Comparison of ENCODE assay signal across 22 cellular contexts in the genomic region with DNA sequence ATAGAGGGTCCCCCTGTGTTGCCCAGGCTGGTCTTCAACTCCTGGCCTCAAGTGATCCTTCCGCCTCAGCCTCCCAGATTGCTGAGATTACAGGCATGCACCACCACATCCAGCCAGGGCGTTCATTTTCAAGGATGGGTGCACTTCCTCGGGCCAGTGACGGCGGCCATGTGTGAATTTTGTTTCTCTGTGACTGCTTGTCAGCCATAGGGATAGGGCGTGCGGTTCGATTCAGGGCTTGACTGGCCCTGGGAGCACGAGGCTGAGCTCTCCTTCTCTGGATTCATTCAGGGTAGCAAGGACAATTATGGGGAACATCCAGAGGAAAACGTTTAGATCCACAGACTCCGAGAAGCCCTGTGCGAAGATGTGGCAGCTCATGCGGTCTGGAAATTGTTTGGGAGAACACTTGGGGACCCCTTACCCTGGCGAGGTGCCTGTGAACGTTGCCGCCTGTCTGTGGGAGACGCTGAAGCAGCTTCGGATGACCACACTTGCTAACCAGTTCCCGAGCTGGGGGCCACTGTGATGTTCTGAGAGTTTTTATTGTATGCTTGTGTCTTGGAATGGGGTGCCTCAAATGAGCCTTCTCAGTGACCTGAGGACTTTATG. TPM values are rescaled to one million over a fixed set of nuclear protein-coding genes. Genes with fewer than 3 reads are reported as not detected.
A peak's percentile ranks its signal among the peaks of the same experiment; 100 is the strongest.
DNase-seq lines count a peak whose midpoint lies in the region; ATAC-seq and TF ChIP-seq lines count a peak whose summit lies in the region.
"Had no signal": no experiment of that assay in that cellular context is flagged by ENCODE, and none has a peak within 500 bp of the region (broad histone marks: within the 10 kb centered on the region; RNA-seq: fewer than 3 reads in every experiment).

No MANE protein-coding gene starts in this region.

- DNase-seq in CD4-positive, alpha-beta T cell = no peak
- DNase-seq in RWPE1 (ENCODE audit: low spot score) = no peak
- DNase-seq in GM23248 = no peak
- no peak for DNase-seq in esophagus muscularis mucosa (ENCODE audit: extremely low spot score)
- no peak for DNase-seq in DMS153 (lab: John Stamatoyannopoulos, UW)
- DNase-seq: activated CD4-positive, alpha-beta T cell treated with anti-CD3 and anti-CD28 coated beads, Interleukin-2, amount 50 U/mL, for 48 hours; activated T-cell treated with anti-CD3 and anti-CD28 coated beads for 4 hours; brain microvascular endothelial cell; EL; NCI-H187 treated with DMSO at 0.1 percent for 48 hours; NCI-H2227 treated with DMSO at 0.1 percent for 48 hours; PC-3; stimulated activated naive CD4-positive, alpha-beta T cell; T-helper 1 cell; thyroid gland had no signal

- WGBS in GM23248 (ENCODE audit: low coverage in 1 of 2, low lambda C conversion rate in 2 of 2, missing lambda C conversion rate in 2 of 2), 2 experiments = 81% methylated on average over 19 of the region's 19 CpGs
- 90% methylated on average over 15 of the region's 19 CpGs for WGBS in esophagus muscularis mucosa

- no peaks in the 10 kb centered on the region for H3K9me2 ChIP-seq in GM23248 (ENCODE audit: insufficient read depth)

- no peaks in the 10 kb centered on the region for H3K27me3 Mint-ChIP-seq in CD4-positive, alpha-beta T cell
- H3K27me3 Mint-ChIP-seq in nephron (ENCODE audit: low read depth) = no peaks in the 10 kb centered on the region

- H3K27ac ChIP-seq in CD4-positive, alpha-beta T cell (ENCODE audit: low read depth, low read length) = no peak overlapping the region
- H3K27ac ChIP-seq in RWPE1 (peak overlapping the region; percentile 6; the same call in 1 of the 2 replicates), GM23248 (no peak overlapping the region), esophagus muscularis mucosa (replicated peaks in 1 of 4) (no peak overlapping the region)
- H3K27ac ChIP-seq: brain microvascular endothelial cell, hepatocyte, ovary, thyroid gland, VCaP had no signal

- no peak for TF ChIP-seq CTCF in CD4-positive, alpha-beta T cell (IDR thresholded peaks at IDR 0.05)
- TF ChIP-seq CTCF in RWPE1 (conservative IDR thresholded peaks at IDR 0.05; ENCODE audit: low read depth) (no peak), nephron (IDR thresholded peaks at IDR 0.05; ENCODE audit: unreplicated experiment in 3 of 3) (no peak), esophagus muscularis mucosa (IDR thresholded peaks at IDR 0.05) (no peak)

- TF ChIP-seq EP300 in esophagus muscularis mucosa (IDR thresholded peaks at IDR 0.05) = no peak

- 0 out of 2 replicates have a peak, but pooled peaks cover 10% of the 10 kb centered on the region for H3F3A ChIP-seq in GM23248 (ENCODE audit: insufficient read depth)

- H3K27ac Mint-ChIP-seq in CD4-positive, alpha-beta T cell = peak overlapping the region; percentile 33
- H3K27ac Mint-ChIP-seq in nephron = peak overlapping the region in 1 of 3 experiments; percentile 37
- H3K27ac Mint-ChIP-seq: activated naive CD4-positive, alpha-beta T cell treated with anti-CD3 and anti-CD28 coated beads, Interleukin-2, amount 50 U/mL, for 72 hours had no signal

- H3K79me2 ChIP-seq in GM23248 (ENCODE audit: insufficient read depth) = peaks cover 85% of the 10 kb centered on the region

- peaks cover 33% of the 10 kb centered on the region for H3K36me3 Mint-ChIP-seq in CD4-positive, alpha-beta T cell (ENCODE audit: low read depth)
- H3K36me3 Mint-ChIP-seq in nephron (ENCODE audit: low read depth) = peaks cover 27% of the 10 kb centered on the region

- POLR2A ChIA-PET in CD4-positive, alpha-beta T cell (lab: Charles Lee) = no interaction called here
- POLR2A ChIA-PET in RWPE1 (lab: Yijun Ruan, JAX; ENCODE audit: low non-redundant PET) = no interaction called here

- H3K9me3 Mint-ChIP-seq in CD4-positive, alpha-beta T cell = no peaks in the 10 kb centered on the region
- H3K9me3 Mint-ChIP-seq in nephron = no peaks in the 10 kb centered on the region
- H3K9me3 Mint-ChIP-seq: activated naive CD4-positive, alpha-beta T cell treated with anti-CD3 and anti-CD28 coated beads, Interleukin-2, amount 50 U/mL, for 72 hours had no signal

- H3K4me2 ChIP-seq in GM23248 (ENCODE audit: unreplicated experiment) = no peak overlapping the region
- H3K4me2 ChIP-seq: hepatocyte had no signal

- no peaks in the 10 kb centered on the region for H3K27me3 ChIP-seq in CD4-positive, alpha-beta T cell (ENCODE audit: control insufficient read depth, insufficient read depth, low read length)
- H3K27me3 ChIP-seq in GM23248 (replicated peaks; ENCODE audit: insufficient read depth) = no peaks in the 10 kb centered on the region
- no peaks in the 10 kb centered on the region for H3K27me3 ChIP-seq in esophagus muscularis mucosa
- H3K27me3 ChIP-seq: brain microvascular endothelial cell, hepatocyte, ovary, thyroid gland had no signal

- no peak for TF ChIP-seq POLR2A in esophagus muscularis mucosa (IDR thresholded peaks at IDR 0.05; ENCODE audit: low read depth)

- no peak overlapping the region for H2AFZ ChIP-seq in GM23248
- H2AFZ ChIP-seq: hepatocyte had no signal

- H3K4me1 ChIP-seq in GM23248 (ENCODE audit: insufficient read depth) (peaks cover 9% of the 10 kb centered on the region; the same call in 1 of the 2 replicates), esophagus muscularis mucosa (peaks cover 30 to 46% (median 37%) of the 10 kb centered on the region in 4 donors)

- CTCF ChIA-PET in CD4-positive, alpha-beta T cell (lab: Charles Lee) = no interaction called here
- CTCF ChIA-PET in RWPE1 (lab: Yijun Ruan, JAX) = interaction anchor here (0.6 kb wide), 1 partner anchor 65 kb away, joined by 3 read pairs; no protein-coding TSS in a partner anchor

- intact Hi-C loops in CD4-positive, alpha-beta T cell (cut with DNase I, micrococcal nuclease) = loop anchor here in 1 of 2 experiments (5.0 to 10.0 kb wide), 3 partner anchors 52 to 246 kb away; partner anchors contain the start of genes BET1L, RIC8A and RNH1
- intact Hi-C loops in esophagus muscularis mucosa (cut with DNase I) = loop anchor here (5.0 kb wide), 3 partner anchors 49 to 151 kb away; no protein-coding TSS in a partner anchor

- ATAC-seq in CD4-positive, alpha-beta T cell (ENCODE audit: poor library complexity) = no peak
- ATAC-seq: activated naive CD4-positive, alpha-beta T cell treated with anti-CD3 and anti-CD28 coated beads, Interleukin-2, amount 50 U/mL, for 72 hours; PC-3; sciatic nerve had no signal

- H3K9ac ChIP-seq in GM23248 = no peak overlapping the region

- in situ Hi-C loops in GM23248 (cut with MboI) = no loop called here

- H3K36me3 ChIP-seq in GM23248 (ENCODE audit: low read depth) (no peaks in the 10 kb centered on the region), esophagus muscularis mucosa (peaks cover 0 to 31% (median 21%) of the 10 kb centered on the region in 4 donors)
- H3K36me3 ChIP-seq: ovary, thyroid gland had no signal

- H3K4me3 ChIP-seq in GM23248 = no peak overlapping the region
- no peak overlapping the region for H3K4me3 ChIP-seq in esophagus muscularis mucosa
- H3K4me3 ChIP-seq: hepatocyte, ovary, thyroid gland had no signal

- H3K4me3 Mint-ChIP-seq in CD4-positive, alpha-beta T cell = peak overlapping the region; percentile 30
- H3K4me3 Mint-ChIP-seq in nephron = peak overlapping the region; percentile 51 to 77 (median 63)

- no peaks in the 10 kb centered on the region for H4K20me1 ChIP-seq in GM23248 (ENCODE audit: insufficient read depth)

- peaks cover 48% of the 10 kb centered on the region for H3K4me1 Mint-ChIP-seq in CD4-positive, alpha-beta T cell (ENCODE audit: low read depth)
- peaks cover 33% of the 10 kb centered on the region for H3K4me1 Mint-ChIP-seq in nephron

- H3K9me3 ChIP-seq in CD4-positive, alpha-beta T cell (ENCODE audit: control insufficient read depth, low read length) = no peaks in the 10 kb centered on the region
- H3K9me3 ChIP-seq in GM23248 (ENCODE audit: low read depth) = no peaks in the 10 kb centered on the region
- H3K9me3 ChIP-seq in esophagus muscularis mucosa = no peaks in the 10 kb centered on the region
- H3K9me3 ChIP-seq: ovary, thyroid gland had no signal

RNA-seq across cellular contexts. Expression of gene PTDSS2, which starts 2.9 kb away (rescaled TPM):
- total RNA-seq in CD4-positive, alpha-beta T cell = 10 to 100 TPM; 15.2 to 18.4 TPM
- 29.2 and 44.1 TPM in 2 replicates for total RNA-seq in GM23248 (2014; rRNA removed; shearing (Covaris generic))
- polyA plus RNA-seq in GM23248 (2016; fragmentation: Nextera tagmentation; extraction: Ambion mirVana) = 20.1 and 22.2 TPM in 2 replicates
- total RNA-seq in esophagus muscularis mucosa = 10 to 100 TPM; 23.9 to 58.3 (median 30.2) TPM

RNA-seq across cellular contexts. Expression of gene ANO9, which starts 11.2 kb away (rescaled TPM):
- 100 to 1,000 TPM; 109 to 114 TPM for total RNA-seq in CD4-positive, alpha-beta T cell
- not detected in 2 replicates for total RNA-seq in GM23248 (2014; rRNA removed; shearing (Covaris generic))
- not detected in 2 replicates for polyA plus RNA-seq in GM23248 (2016; fragmentation: Nextera tagmentation; extraction: Ambion mirVana)
- total RNA-seq in esophagus muscularis mucosa = under 1 TPM in 3 of 4 donors, not detected in 1; 0.11 to 0.42 (median 0.32) TPM
- total RNA-seq: fibroblast of villous mesenchyme had no signal

RNA-seq across cellular contexts. Expression of gene SIGIRR, which starts 38.2 kb away (rescaled TPM):
- total RNA-seq in CD4-positive, alpha-beta T cell = 100 to 1,000 TPM; 358 to 392 TPM
- 17.7 and 28.3 TPM in 2 replicates for total RNA-seq in GM23248 (2014; rRNA removed; shearing (Covaris generic))
- polyA plus RNA-seq in GM23248 (2016; fragmentation: Nextera tagmentation; extraction: Ambion mirVana) = 59.5 and 61.1 TPM in 2 replicates
- 10 to 100 TPM; 45.7 to 72.9 (median 50.5) TPM for total RNA-seq in esophagus muscularis mucosa

RNA-seq across cellular contexts. Expression of gene RNH1, which starts 54.0 kb away (rescaled TPM):
- 100 to 1,000 TPM; 131 to 132 TPM for total RNA-seq in CD4-positive, alpha-beta T cell
- total RNA-seq in GM23248 (2014; rRNA removed; shearing (Covaris generic)) = 680 and 751 TPM in 2 replicates
- polyA plus RNA-seq in GM23248 (2016; fragmentation: Nextera tagmentation; extraction: Ambion mirVana) = 623 and 664 TPM in 2 replicates
- total RNA-seq in esophagus muscularis mucosa = 100 to 1,000 TPM; 280 to 367 (median 334) TPM

RNA-seq across cellular contexts. Expression of gene PKP3, which starts 59.0 kb away (rescaled TPM):
- total RNA-seq in CD4-positive, alpha-beta T cell = under 1 TPM in 1 of 2 experiments, not detected in 1; 0.60 TPM
- total RNA-seq in GM23248 (2014; rRNA removed; shearing (Covaris generic)) = 1.2 and 4.9 TPM in 2 replicates
- polyA plus RNA-seq in GM23248 (2016; fragmentation: Nextera tagmentation; extraction: Ambion mirVana) = 2.2 and 2.4 TPM in 2 replicates
- 1 to 10 TPM in 1 of 4 donors, under 1 TPM in 3; 0.17 to 1.1 (median 0.51) TPM for total RNA-seq in esophagus muscularis mucosa

Comparison
In these comparisons a context has a peak if more than half of its experiments do, and no peak if none do; other contexts are left out.
1. RNA of gene ANO9, which starts 11.2 kb away (total RNA-seq): 109 to 114 TPM in CD4-positive, alpha-beta T cell; 0.11 to 0.42 TPM in esophagus muscularis mucosa and not detected in GM23248; every median in the first group is over 10 times any median in the second.
2. RNA of gene SIGIRR, which starts 38.2 kb away (total RNA-seq): 358 to 392 TPM in CD4-positive, alpha-beta T cell; 45.7 to 72.9 TPM in esophagus muscularis mucosa and 17.7 to 28.3 TPM in GM23248; every median in the first group is over 4 times any median in the second.